ENCODE assay signal across 28 cellular contexts in the genomic region with DNA sequence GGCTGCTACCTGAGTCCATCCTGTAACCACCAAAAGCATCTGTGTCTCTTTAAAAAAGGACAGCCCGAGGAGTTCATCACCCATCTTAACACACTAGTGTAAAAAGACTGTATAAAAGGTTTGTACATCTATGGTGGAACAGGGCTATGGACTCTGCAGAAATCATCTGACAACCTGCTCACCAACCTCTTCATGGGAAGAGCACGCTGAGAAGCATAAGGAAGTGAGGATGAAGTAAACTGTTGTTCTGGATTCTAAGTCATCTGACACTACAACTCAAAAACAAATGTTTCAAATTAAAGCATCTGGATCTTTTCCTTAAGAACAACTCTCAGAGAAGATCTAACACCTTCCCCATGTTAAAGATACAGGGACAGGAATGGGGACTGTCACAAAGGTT. TPM values are rescaled to one million over a fixed set of nuclear protein-coding genes. Genes with fewer than 3 reads are reported as not detected.
DNase-seq lines count a peak whose midpoint lies in the region; ATAC-seq, FAIRE-seq and TF ChIP-seq lines count a peak whose summit lies in the region.
"Had no signal": no experiment of that assay in that cellular context is flagged by ENCODE, and none has a peak within 500 bp of the region (broad histone marks: within the 10 kb centered on the region; RNA-seq: fewer than 3 reads in every experiment).

No MANE protein-coding gene starts in this region.

- TF ChIP-seq POLR2A in GM12891 (IDR thresholded peaks at IDR 0.05; ENCODE audit: low read depth, low read length) = peak; percentile 53; the same call in 1 of the 2 replicates
- no peak for TF ChIP-seq POLR2A in K562 (conservative IDR thresholded peaks at IDR 0.05)

- no peaks in the 10 kb centered on the region for H3K9me1 ChIP-seq in K562 (ENCODE audit: control insufficient read depth, insufficient read depth, low read length)

- BruUV-seq in K562 (replicated peaks; lab: Mats Ljungman, UMichigan) (no TSS peak), Caco-2 (replicated peaks; lab: Mats Ljungman, UMichigan) (no TSS peak)

- H3K4me2 ChIP-seq in K562 (ENCODE audit: insufficient read depth, low read length) = peak overlapping the region; percentile 46
- H3K4me2 ChIP-seq: KMS-11 had no signal

- ATAC-seq in K562 = peak; percentile 4; the same call in 1 of the 3 replicates
- ATAC-seq in stimulated activated memory B cell treated with anti-CD40 and anti-IgM and Interleukin-4, amounts not matched to agents 10 μg/mL and 1 μg/mL and 100 μg/mL, for 72 hours = no peak
- ATAC-seq in HG03039 (IDR thresholded peaks at IDR 0.05; ENCODE audit: unreplicated experiment) = no peak
- no peak for ATAC-seq in HG03025 (IDR thresholded peaks at IDR 0.05; ENCODE audit: low FRiP score, unreplicated experiment)
- ATAC-seq: mucosa of descending colon had no signal

- DNase-seq in GM12891 (ENCODE audit: insufficient read length, low spot score) (no peak), K562 (ENCODE audit: extremely low read depth in 1 of 4, low spot score in 3 of 4) (no peak), immature natural killer cell (no peak), Caco-2 (no peak)
- DNase-seq in T-helper 2 cell treated with Interferon-gamma antibody and Interleukin-4, amounts not matched to agents 5 μg/mL and 100 μg/mL, for 36 hours (ENCODE audit: low spot score) = no peak
- DNase-seq: activated CD4-positive, alpha-beta T cell treated with anti-CD3 and anti-CD28 coated beads for 1 hour; activated effector memory CD4-positive, alpha-beta T cell treated with Interleukin-2 at 50 U/mL for 16 hours; amniotic stem cell; BE2C; DMS153; H7; head of caudate nucleus; islet precursor cell; mucosa of descending colon; NCI-H1092 treated with DMSO at 0.1 percent for 48 hours; NCI-H2107; NCI-H526 treated with DMSO at 0.1 percent for 48 hours; SJCRH30; stimulated activated CD4-positive, alpha-beta T cell treated with anti-CD3 and anti-CD28 coated beads, Interleukin-4, amount 100 ng/mL, for 24 hours had no signal

- H3K4me3 ChIP-seq in K562 (no peak overlapping the region), Caco-2 (ENCODE audit: low read depth, low read length) (no peak overlapping the region)
- H3K4me3 ChIP-seq: mucosa of descending colon, SJCRH30 had no signal

- H3K36me3 Mint-ChIP-seq in immature natural killer cell (peaks cover 6 to 12% (median 9%) of the 10 kb centered on the region in 3 donors), Caco-2 (ENCODE audit: insufficient read depth, unreplicated experiment) (peaks cover 55% of the 10 kb centered on the region)
- H3K36me3 Mint-ChIP-seq in stimulated activated memory B cell treated with anti-CD40 and anti-IgM and Interleukin-4, amounts not matched to agents 10 μg/mL and 1 μg/mL and 100 μg/mL, for 72 hours = peaks cover 53% of the 10 kb centered on the region
- H3K36me3 Mint-ChIP-seq in T-helper 2 cell treated with Interferon-gamma antibody and Interleukin-4, amounts not matched to agents 5 μg/mL and 100 μg/mL, for 36 hours (ENCODE audit: low read depth) = peaks cover 63% of the 10 kb centered on the region

- CTCF ChIA-PET in K562 (lab: Yijun Ruan, JAX; ENCODE audit: low intra/inter-chr PET ratio) = no interaction called here
- CTCF ChIA-PET in Caco-2 (lab: Charles Lee) = no interaction called here

- TF ChIP-seq RAD21 in K562 (CRISPR knock-in tag; conservative IDR thresholded peaks at IDR 0.05 in 1 of 2, IDR thresholded peaks at IDR 0.05 in 1 of 2) = no peak

- no peak overlapping the region for H3K9ac ChIP-seq in K562 (ENCODE audit: insufficient read depth in 1 of 2, low read depth in 2 of 2, low read length in 2 of 2)
- H3K9ac ChIP-seq: KMS-11 had no signal

- H2AFZ ChIP-seq in K562 (ENCODE audit: low read depth, low read length) = 0 out of 2 replicates have a peak overlapping the region, but pooled peaks have one; percentile 4

- H3K4me1 ChIP-seq in K562 (replicated peaks in 1 of 2; ENCODE audit: control insufficient read depth in 2 of 2, insufficient read depth in 2 of 2, low read length in 2 of 2) (peaks cover 0 to 26% of the 10 kb centered on the region in 2 experiments; a peak in 4 of 5 replicates), Caco-2 (peaks cover 5% of the 10 kb centered on the region; the same call in 1 of the 2 replicates)
- H3K4me1 ChIP-seq: BE2C had no signal

- H3K4me1 Mint-ChIP-seq in immature natural killer cell (peaks cover 82 to 94% of the 10 kb centered on the region in 2 donors), Caco-2 (ENCODE audit: low read depth, unreplicated experiment) (peaks cover 20% of the 10 kb centered on the region)
- H3K4me1 Mint-ChIP-seq in stimulated activated memory B cell treated with anti-CD40 and anti-IgM and Interleukin-4, amounts not matched to agents 10 μg/mL and 1 μg/mL and 100 μg/mL, for 72 hours = peaks cover 79% of the 10 kb centered on the region
- H3K4me1 Mint-ChIP-seq in T-helper 2 cell treated with Interferon-gamma antibody and Interleukin-4, amounts not matched to agents 5 μg/mL and 100 μg/mL, for 36 hours (ENCODE audit: low read depth) = peaks cover 35% of the 10 kb centered on the region

- no peaks in the 10 kb centered on the region for H3K9me3 Mint-ChIP-seq in immature natural killer cell
- H3K9me3 Mint-ChIP-seq in stimulated activated memory B cell treated with anti-CD40 and anti-IgM and Interleukin-4, amounts not matched to agents 10 μg/mL and 1 μg/mL and 100 μg/mL, for 72 hours = peaks cover 7% of the 10 kb centered on the region
- H3K9me3 Mint-ChIP-seq in T-helper 2 cell treated with Interferon-gamma antibody and Interleukin-4, amounts not matched to agents 5 μg/mL and 100 μg/mL, for 36 hours = peaks cover 49% of the 10 kb centered on the region
- peaks cover 14% of the 10 kb centered on the region for H3K9me3 Mint-ChIP-seq in Caco-2 (ENCODE audit: unreplicated experiment)

- H3K36me3 ChIP-seq in K562 (ENCODE audit: control insufficient read depth, insufficient read depth, low read length) (peaks cover 5% of the 10 kb centered on the region; the same call in 2 of the 3 replicates), Caco-2 (ENCODE audit: control insufficient read depth, insufficient read depth, low read length) (peaks cover 2% of the 10 kb centered on the region; the same call in 1 of the 2 replicates)

- H3K9me3 ChIP-seq in K562 (replicated peaks; ENCODE audit: control insufficient read depth, insufficient read depth, low read depth, low read length) (peaks cover 6% of the 10 kb centered on the region), Caco-2 (peaks cover 18% of the 10 kb centered on the region)
- H3K9me3 ChIP-seq: BE2C, mucosa of descending colon had no signal

- H3K27ac Mint-ChIP-seq in immature natural killer cell (peak overlapping the region in 3 of 6 donors; percentile 2 to 59 (median 21)), Caco-2 (ENCODE audit: unreplicated experiment) (no peak overlapping the region)
- H3K27ac Mint-ChIP-seq in stimulated activated memory B cell treated with anti-CD40 and anti-IgM and Interleukin-4, amounts not matched to agents 10 μg/mL and 1 μg/mL and 100 μg/mL, for 72 hours = peak overlapping the region; percentile 43
- H3K27ac Mint-ChIP-seq in T-helper 2 cell treated with Interferon-gamma antibody and Interleukin-4, amounts not matched to agents 5 μg/mL and 100 μg/mL, for 36 hours = no peak overlapping the region

- TF ChIP-seq EP300 in K562 (IDR thresholded peaks at IDR 0.05; ENCODE audit: low read length) = no peak

- H3K27me3 ChIP-seq in K562 (ENCODE audit: control insufficient read depth in 2 of 2, insufficient read depth in 2 of 2, low read length in 2 of 2) = no peaks in the 10 kb centered on the region
- no peaks in the 10 kb centered on the region for H3K27me3 ChIP-seq in Caco-2 (replicated peaks; ENCODE audit: control insufficient read depth, insufficient read depth, low read length)
- H3K27me3 ChIP-seq: BE2C, SJCRH30 had no signal

- H3K79me2 ChIP-seq in K562 (ENCODE audit: control insufficient read depth, insufficient read depth, low read length) = peaks cover 89% of the 10 kb centered on the region

- peaks cover 3 to 11% (median 8%) of the 10 kb centered on the region in 3 donors for H3K27me3 Mint-ChIP-seq in immature natural killer cell (ENCODE audit: low read depth in 3 of 3)
- H3K27me3 Mint-ChIP-seq in stimulated activated memory B cell treated with anti-CD40 and anti-IgM and Interleukin-4, amounts not matched to agents 10 μg/mL and 1 μg/mL and 100 μg/mL, for 72 hours = no peaks in the 10 kb centered on the region
- H3K27me3 Mint-ChIP-seq in T-helper 2 cell treated with Interferon-gamma antibody and Interleukin-4, amounts not matched to agents 5 μg/mL and 100 μg/mL, for 36 hours (ENCODE audit: low read depth) = no peaks in the 10 kb centered on the region
- no peaks in the 10 kb centered on the region for H3K27me3 Mint-ChIP-seq in Caco-2 (ENCODE audit: insufficient read depth, unreplicated experiment)

- POLR2A ChIA-PET in K562 (lab: Yijun Ruan, JAX) = interaction anchor here (0.6 kb wide), 1 partner anchor 48 kb away, joined by 3 read pairs; no protein-coding TSS in a partner anchor
- POLR2A ChIA-PET in Caco-2 (lab: Charles Lee) = no interaction called here

- in situ Hi-C loops in K562 (cut with MboI) = no loop called here

- 39% methylated on average over 2 of the region's 2 CpGs for WGBS in K562 (ENCODE audit: insufficient coverage, low coverage, missing lambda C conversion rate)

- TF ChIP-seq CTCF in K562 (IDR thresholded peaks at IDR 0.05 in 2 of 3, conservative IDR thresholded peaks at IDR 0.05 in 1 of 3; ENCODE audit: insufficient read depth in 2 of 3, low read depth in 1 of 3, low read length in 3 of 3) (no peak), Caco-2 (IDR thresholded peaks at IDR 0.05; ENCODE audit: insufficient read depth in 1 of 2, low read depth in 1 of 2, low read length in 1 of 2, severe bottlenecking in 1 of 2, unreplicated experiment in 1 of 2) (no peak)

- peak overlapping the region; percentile 41; the same call in 2 of the 3 replicates for H3K27ac ChIP-seq in K562 (ENCODE audit: extremely low read depth, low read depth, low read length)
- H3K27ac ChIP-seq: epithelial cell of prostate, KMS-11, SJCRH30 had no signal

- intact Hi-C loops in K562 (cut with micrococcal nuclease) = no loop called here
- intact Hi-C loops in Caco-2 (cut with micrococcal nuclease; ENCODE audit: unreplicated experiment) = no loop called here

- H4K20me1 ChIP-seq in K562 (replicated peaks; ENCODE audit: control insufficient read depth, insufficient read depth, low read length) = peaks cover 4% of the 10 kb centered on the region; the same call in 1 of the 2 replicates

- FAIRE-seq in GM12891 (lab: Jason Lieb, UNC) = peak; percentile 51
- peak; percentile 26 for FAIRE-seq in K562 (lab: Jason Lieb, UNC)

- peak overlapping the region in 4 of 5 donors; percentile 4 to 54 (median 26) for H3K4me3 Mint-ChIP-seq in immature natural killer cell
- no peak overlapping the region for H3K4me3 Mint-ChIP-seq in stimulated activated memory B cell treated with anti-CD40 and anti-IgM and Interleukin-4, amounts not matched to agents 10 μg/mL and 1 μg/mL and 100 μg/mL, for 72 hours
- no peak overlapping the region for H3K4me3 Mint-ChIP-seq in T-helper 2 cell treated with Interferon-gamma antibody and Interleukin-4, amounts not matched to agents 5 μg/mL and 100 μg/mL, for 36 hours
- no peak overlapping the region for H3K4me3 Mint-ChIP-seq in Caco-2 (ENCODE audit: unreplicated experiment)

RNA-seq across cellular contexts. Expression of gene IFNGR1, which starts 5.4 kb away (rescaled TPM):
- polyA plus RNA-seq in GM12891 (2012; ENCODE audit: low read depth, missing spikeins) = 114 TPM
- total RNA-seq in K562 (2011; cell fraction: chromatin; rRNA removed; ENCODE audit: low replicate concordance) = 20.6 and 45.2 TPM in 2 replicates
- total RNA-seq in K562 (2011; cell fraction: nucleolus; rRNA removed) = 21.5 and 26.5 TPM in 2 replicates
- 30.9 and 31.5 TPM in 2 replicates for total RNA-seq in K562 (2011; cell fraction: nucleoplasm; rRNA removed)
- total RNA-seq in K562 (2014; rRNA removed) (13.4 and 14.7 TPM in 2 replicates), K562 (2014; rRNA removed; fragmentation: Illumina TruSeq; extraction: Trizol) (26.7 and 31.3 TPM in 2 replicates), K562 (2015; rRNA removed; fragmentation: Illumina TruSeq; extraction: Trizol) (33.4 and 38.9 TPM in 2 replicates), K562 (2021) (16.8 and 17.7 TPM in 2 replicates), Caco-2 (2022) (56.9 and 58.0 TPM in 2 replicates)
- polyA plus RNA-seq in K562 (2011; rRNA removed) (33.0 and 52.5 TPM in 2 replicates), K562 (2014; fragmentation: Illumina TruSeq; extraction: Trizol) (22.4 and 26.7 TPM in 2 replicates), K562 (2014; fragmentation: Nextera tagmentation; extraction: Ambion mirVana) (10 to 100 TPM; 41.5 to 47.0 TPM), K562 (2014; rRNA removed) (19.3 and 21.2 TPM in 2 replicates), immature natural killer cell (10 to 100 TPM; 70.4 to 79.3 (median 70.4) TPM)
- 4.8 and 21.0 TPM in 2 replicates for polyA plus RNA-seq in K562 (2011; cell fraction: cytosol; rRNA removed)
- 24.7 and 52.5 TPM in 2 replicates for polyA plus RNA-seq in K562 (2011; cell fraction: nucleus; rRNA removed)
- 22.6 and 25.6 TPM in 2 replicates for polyA plus RNA-seq in K562 (2012)
- polyA minus RNA-seq in K562 (2011; rRNA and poly(A)+ RNA removed) = 16.9 and 42.2 TPM in 2 replicates
- polyA minus RNA-seq in K562 (2011; cell fraction: cytosol; rRNA and poly(A)+ RNA removed) = 8.5 and 22.1 TPM in 2 replicates
- polyA minus RNA-seq in K562 (2011; cell fraction: nucleus; rRNA and poly(A)+ RNA removed) = 11.8 and 45.1 TPM in 2 replicates

RNA-seq across cellular contexts. Expression of gene IL22RA2, which starts 40.4 kb away (rescaled TPM):
- 0.49 TPM for polyA plus RNA-seq in GM12891 (2012; ENCODE audit: low read depth, missing spikeins)
- not detected in 2 replicates for total RNA-seq in K562 (2011; cell fraction: chromatin; rRNA removed; ENCODE audit: low replicate concordance)
- not detected in 2 replicates for total RNA-seq in K562 (2011; cell fraction: nucleolus; rRNA removed)
- not detected in 2 replicates for total RNA-seq in K562 (2011; cell fraction: nucleoplasm; rRNA removed)
- total RNA-seq in K562 (2014; rRNA removed) = not detected in 2 replicates
- not detected in 2 replicates for total RNA-seq in K562 (2014; rRNA removed; fragmentation: Illumina TruSeq; extraction: Trizol)
- not detected in 2 replicates for total RNA-seq in K562 (2015; rRNA removed; fragmentation: Illumina TruSeq; extraction: Trizol)
- not detected in 2 replicates for total RNA-seq in K562 (2021)
- not detected in 2 replicates for polyA plus RNA-seq in K562 (2011; rRNA removed)
- polyA plus RNA-seq in K562 (2011; cell fraction: cytosol; rRNA removed) = not detected in 2 replicates
- not detected in 2 replicates for polyA plus RNA-seq in K562 (2011; cell fraction: nucleus; rRNA removed)
- not detected in 2 replicates for polyA plus RNA-seq in K562 (2012)
- polyA plus RNA-seq in K562 (2014; fragmentation: Illumina TruSeq; extraction: Trizol) = not detected in 2 replicates
- not detected for polyA plus RNA-seq in K562 (2014; fragmentation: Nextera tagmentation; extraction: Ambion mirVana)
- polyA plus RNA-seq in K562 (2014; rRNA removed) = 0.03 TPM in 1 of 2 replicates, not detected in the other
- polyA minus RNA-seq in K562 (2011; rRNA and poly(A)+ RNA removed) = not detected in 2 replicates
- not detected in 2 replicates for polyA minus RNA-seq in K562 (2011; cell fraction: cytosol; rRNA and poly(A)+ RNA removed)
- not detected in 2 replicates for polyA minus RNA-seq in K562 (2011; cell fraction: nucleus; rRNA and poly(A)+ RNA removed)
- polyA plus RNA-seq in immature natural killer cell = not detected
- not detected in 2 replicates for total RNA-seq in Caco-2 (2022)
- total RNA-seq: chondrocyte; H7; mucosa of descending colon; OCI-LY7; omental fat pad; SJCRH30; T-helper 2 cell treated with Interferon-gamma antibody and Interleukin-4, amounts not matched to agents 100 ng/mL and 5 ng/mL, for 36 hours had no signal

Comparison
In these comparisons a context has a peak if more than half of its experiments do, and no peak if none do; other contexts are left out.
1. H3K4me3 Mint-ChIP-seq: peak in immature natural killer cell (4 of 5); none in stimulated activated memory B cell treated with anti-CD40 and anti-IgM and Interleukin-4, amounts not matched to agents 10 μg/mL and 1 μg/mL and 100 μg/mL, for 72 hours (single experiment), T-helper 2 cell treated with Interferon-gamma antibody and Interleukin-4, amounts not matched to agents 5 μg/mL and 100 μg/mL, for 36 hours (single experiment) and Caco-2 (single experiment).